16 cellular contexts compared by ENCODE assay signal in the genomic region with DNA sequence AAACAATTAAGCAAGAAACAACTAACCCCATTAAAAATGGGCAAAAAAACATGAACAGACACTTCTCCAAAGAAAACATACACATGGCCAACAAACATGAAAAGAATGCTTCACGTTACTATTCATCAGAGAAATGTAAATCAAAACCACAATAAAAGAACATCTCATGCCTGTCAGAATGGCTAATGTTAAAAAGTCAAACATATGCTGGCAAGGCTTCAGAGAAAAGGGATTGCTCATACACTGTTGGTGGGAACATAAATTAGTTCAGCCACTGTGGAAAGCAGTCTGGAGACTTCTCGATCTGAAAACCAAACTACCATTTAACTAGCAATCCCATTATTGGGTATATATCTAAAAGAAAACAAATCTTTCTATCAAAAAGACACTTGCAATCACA.
DNase-seq lines count a peak whose midpoint lies in the region; ATAC-seq and TF ChIP-seq lines count a peak whose summit lies in the region.
"Had no signal": no experiment of that assay in that cellular context is flagged by ENCODE, and none has a peak within 500 bp of the region (broad histone marks: within the 10 kb centered on the region; RNA-seq: fewer than 3 reads in every experiment).

No MANE protein-coding gene starts in this region.

- H3K27me3 ChIP-seq in Peyer's patch: no peaks in the 10 kb centered on the region
- H3K27me3 ChIP-seq: transverse colon had no signal

- H3K9me3 ChIP-seq in Peyer's patch: no peaks in the 10 kb centered on the region
- H3K9me3 ChIP-seq: transverse colon had no signal

- H3K27ac ChIP-seq in epithelial cell of prostate (no peak overlapping the region), Peyer's patch (no peak overlapping the region)
- H3K27ac ChIP-seq: KMS-11, transverse colon had no signal

- H3K36me3 ChIP-seq in Peyer's patch: no peaks in the 10 kb centered on the region
- H3K36me3 ChIP-seq: transverse colon had no signal

- no peak for TF ChIP-seq POLR2A in Peyer's patch (IDR thresholded peaks at IDR 0.05)

- H3K4me1 ChIP-seq in Peyer's patch: no peaks in the 10 kb centered on the region
- H3K4me1 ChIP-seq: transverse colon had no signal

- H3K4me3 ChIP-seq in Peyer's patch: no peak overlapping the region
- H3K4me3 ChIP-seq: mucosa of descending colon, transverse colon had no signal

- no peak for TF ChIP-seq CTCF in Peyer's patch (IDR thresholded peaks at IDR 0.05)

- DNase-seq in GM04503 (ENCODE audit: low read depth): peak; percentile 13
- DNase-seq in NCI-H446 treated with DMSO at 0.1 percent for 48 hours (lab: John Stamatoyannopoulos, UW): peak; percentile 62
- DNase-seq in epithelial cell of prostate (ENCODE audit: low read depth, low spot score): peak; percentile 29
- peak; percentile 44 for DNase-seq in non-pigmented ciliary epithelial cell (ENCODE audit: low read depth)
- DNase-seq in Peyer's patch: no peak
- no peak for DNase-seq in RPMI8226
- DNase-seq: activated effector memory CD4-positive, alpha-beta T cell treated with Interleukin-2 at 50 U/mL for 16 hours; amniotic stem cell; left ventricle myocardium superior; mucosa of descending colon; retina; stimulated activated naive CD4-positive, alpha-beta T cell; transverse colon had no signal

- ATAC-seq in HG02870 (IDR thresholded peaks at IDR 0.05; ENCODE audit: unreplicated experiment) (no peak), GM18502 (IDR thresholded peaks at IDR 0.05; ENCODE audit: poor library complexity, unreplicated experiment) (no peak)
- ATAC-seq: left ventricle myocardium superior, mucosa of descending colon had no signal

Comparison
In these comparisons a context has a peak if more than half of its experiments do, and no peak if none do; other contexts are left out.
1. DNase-seq: peak in GM04503 (single experiment), NCI-H446 treated with DMSO at 0.1 percent for 48 hours (single experiment), epithelial cell of prostate (single experiment) and non-pigmented ciliary epithelial cell (single experiment); none in Peyer's patch (0 of 3) and RPMI8226 (single experiment).